Comparison of ENCODE assay signal across 20 cellular contexts in genomic region chr16:2145843-2146242, GRCh38. TPM values are rescaled to one million over a fixed set of nuclear protein-coding genes. Genes with fewer than 3 reads are reported as not detected.
"Had no signal": no experiment of that assay in that cellular context is flagged by ENCODE, and none has a peak within 500 bp of the region (broad histone marks: within the 10 kb centered on the region; RNA-seq: fewer than 3 reads in every experiment).

No MANE protein-coding gene starts in this region.

- H3K27me3 Mint-ChIP-seq: activated CD4-positive, alpha-beta memory T cell treated with anti-CD3 and anti-CD28 coated beads for 36 hours; activated naive CD4-positive, alpha-beta T cell treated with anti-CD3 and anti-CD28 coated beads, Interleukin-2, amount 50 U/mL, for 24 hours; effector memory CD8-positive, alpha-beta T cell had no signal

- H3K27ac Mint-ChIP-seq: activated CD4-positive, alpha-beta memory T cell treated with anti-CD3 and anti-CD28 coated beads for 36 hours; activated naive CD4-positive, alpha-beta T cell treated with anti-CD3 and anti-CD28 coated beads, Interleukin-2, amount 50 U/mL, for 24 hours; effector memory CD8-positive, alpha-beta T cell; natural killer cell; stimulated activated effector memory CD8-positive, alpha-beta T cell treated with anti-CD3 and anti-CD28 coated beads, Interleukin-12 subunit alpha, Interleukin-12 subunit beta, amount 100 ng/mL, for 72 hours had no signal

- H3K4me3 Mint-ChIP-seq: activated CD4-positive, alpha-beta memory T cell treated with anti-CD3 and anti-CD28 coated beads for 36 hours; activated naive CD4-positive, alpha-beta T cell treated with anti-CD3 and anti-CD28 coated beads, Interleukin-2, amount 50 U/mL, for 24 hours; effector memory CD8-positive, alpha-beta T cell; natural killer cell; stimulated activated effector memory CD8-positive, alpha-beta T cell treated with anti-CD3 and anti-CD28 coated beads, Interleukin-12 subunit alpha, Interleukin-12 subunit beta, amount 100 ng/mL, for 72 hours had no signal

- H3K36me3 Mint-ChIP-seq: activated CD4-positive, alpha-beta memory T cell treated with anti-CD3 and anti-CD28 coated beads for 36 hours; activated naive CD4-positive, alpha-beta T cell treated with anti-CD3 and anti-CD28 coated beads, Interleukin-2, amount 50 U/mL, for 24 hours; natural killer cell had no signal

- DNase-seq: activated CD4-positive, alpha-beta memory T cell treated with anti-CD3 and anti-CD28 coated beads for 36 hours; activated CD4-positive, alpha-beta T cell treated with anti-CD3 and anti-CD28 coated beads for 48 hours; activated gamma-delta T cell; aorta; central memory CD4-positive, alpha-beta T cell; effector memory CD8-positive, alpha-beta T cell; hypothalamus; left cardiac atrium; midbrain; natural killer cell; right lobe of liver; stimulated activated CD4-positive, alpha-beta T cell treated with anti-CD3 and anti-CD28 coated beads, Interleukin-1b, Interleukin-23, amount 100 ng/mL, for 48 hours; T1000; upper lobe of right lung had no signal

- H3K9me3 Mint-ChIP-seq: activated CD4-positive, alpha-beta memory T cell treated with anti-CD3 and anti-CD28 coated beads for 36 hours; activated naive CD4-positive, alpha-beta T cell treated with anti-CD3 and anti-CD28 coated beads, Interleukin-2, amount 50 U/mL, for 24 hours; effector memory CD8-positive, alpha-beta T cell; natural killer cell; stimulated activated effector memory CD8-positive, alpha-beta T cell treated with anti-CD3 and anti-CD28 coated beads, Interleukin-12 subunit alpha, Interleukin-12 subunit beta, amount 100 ng/mL, for 72 hours had no signal

- H3K27me3 ChIP-seq: dorsolateral prefrontal cortex, esophagus muscularis mucosa, right lobe of liver, upper lobe of right lung had no signal

- ATAC-seq: effector memory CD8-positive, alpha-beta T cell; left cardiac atrium; natural killer cell; right lobe of liver; stimulated activated effector memory CD8-positive, alpha-beta T cell treated with anti-CD3 and anti-CD28 coated beads, Interleukin-12 subunit alpha, Interleukin-12 subunit beta, amount 100 ng/mL, for 72 hours; upper lobe of right lung had no signal

- H3K36me3 ChIP-seq: esophagus muscularis mucosa, right lobe of liver, thoracic aorta, upper lobe of right lung had no signal

- H3K27ac ChIP-seq: esophagus muscularis mucosa, right lobe of liver, skin epidermis, thoracic aorta, upper lobe of right lung had no signal

- H3K9me3 ChIP-seq: esophagus muscularis mucosa, right lobe of liver, thoracic aorta, upper lobe of right lung had no signal

- H3K4me3 ChIP-seq: dorsolateral prefrontal cortex, esophagus muscularis mucosa, right lobe of liver, skin epidermis, thoracic aorta, upper lobe of right lung had no signal

RNA-seq across cellular contexts. Expression of gene RAB26, which starts 2.6 kb away (rescaled TPM):
- total RNA-seq: esophagus muscularis mucosa, thoracic aorta had no signal

RNA-seq across cellular contexts. Expression of gene CASKIN1, which starts 50.6 kb away (rescaled TPM):
- total RNA-seq: natural killer cell, right lobe of liver, thoracic aorta had no signal
